36 cellular contexts compared by ENCODE assay signal in the genomic region with DNA sequence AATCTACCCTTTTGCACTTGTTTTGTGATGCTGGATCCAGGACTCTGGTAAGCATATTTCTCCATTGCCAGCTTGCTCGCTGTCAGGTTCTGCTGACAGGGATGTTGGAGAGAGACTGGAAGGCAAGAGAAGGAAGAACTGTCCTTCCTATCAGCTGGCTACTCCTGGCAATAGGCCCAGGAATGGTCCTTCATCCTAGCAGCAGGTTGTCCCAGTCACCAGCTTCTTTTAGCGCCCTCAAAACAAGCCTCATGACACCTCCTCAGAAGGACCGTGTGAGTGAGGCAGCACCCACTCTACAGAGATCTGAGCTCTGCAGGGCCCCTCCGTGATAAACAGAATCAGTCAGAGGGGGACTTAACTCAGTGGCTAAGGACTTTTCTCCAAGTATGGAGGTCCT. TPM values are rescaled to one million over a fixed set of nuclear protein-coding genes. Genes with fewer than 3 reads are reported as not detected.
"Had no signal": no experiment of that assay in that cellular context is flagged by ENCODE, and none has a peak within 500 bp of the region (broad histone marks: within the 10 kb centered on the region; RNA-seq: fewer than 3 reads in every experiment).

No MANE protein-coding gene starts in this region.

- H3K4me3 ChIP-seq: ascending aorta, cardiac muscle cell, PC-9, SJCRH30, SK-N-MC had no signal

- DNase-seq: activated CD4-positive, alpha-beta T cell treated with anti-CD3 and anti-CD28 coated beads, Interleukin-2, amount 10 ng/mL, durations not matched to agents 24 days and 14 days; activated CD4-positive, alpha-beta T cell treated with anti-CD3 and anti-CD28 coated beads, Interleukin-2, amount 50 U/mL, for 4 hours; activated CD8-positive, alpha-beta T cell treated with anti-CD3 and anti-CD28 coated beads for 36 hours; activated effector memory CD4-positive, alpha-beta T cell treated with anti-CD3 and anti-CD28 coated beads, Interleukin-2, amount 50 U/mL, for 16 hours; activated naive CD4-positive, alpha-beta T cell; activated naive CD8-positive, alpha-beta T cell treated with anti-CD3 and anti-CD28 coated beads, Interleukin-2, amount 10 ng/mL, durations not matched to agents 7 days and 5 days; activated T-cell treated with anti-CD3 and anti-CD28 coated beads, Interleukin-2, amount 50 U/mL, for 1 hour; activated T-cell treated with anti-CD3 and anti-CD28 coated beads, Interleukin-2, amount 50 U/mL, for 72 hours; amygdala; Karpas-422; KBM-7; NCI-H1048; NCI-H1105 treated with DMSO at 0.1 percent for 48 hours; NCI-H1436; NCI-H1694; NCI-H1930; NCI-H2081 treated with DMSO at 0.1 percent for 48 hours; NCI-H345; NCI-H524 treated with DMSO at 0.1 percent for 48 hours; PC-9; SHP77; SJCRH30; T1000 had no signal

- H3K36me3 Mint-ChIP-seq: activated naive CD4-positive, alpha-beta T cell treated with anti-CD3 and anti-CD28 coated beads, Interleukin-2, amount 50 U/mL, for 24 hours; activated naive CD8-positive, alpha-beta T cell treated with anti-CD3 and anti-CD28 coated beads, Interleukin-2, amount 10 ng/mL, durations not matched to agents 7 days and 5 days; IgD-negative memory B cell had no signal

- H3K27ac ChIP-seq: ascending aorta, cardiac muscle cell, PC-9, RWPE1, SJCRH30, SK-N-MC had no signal

- H3K27me3 Mint-ChIP-seq: activated naive CD4-positive, alpha-beta T cell treated with anti-CD3 and anti-CD28 coated beads, Interleukin-2, amount 50 U/mL, for 24 hours had no signal

- H3K36me3 ChIP-seq: ascending aorta, cardiac muscle cell, SJCRH30 had no signal

- H3K9me3 ChIP-seq: ascending aorta had no signal

- H3K4me3 Mint-ChIP-seq: activated CD4-positive, alpha-beta T cell treated with anti-CD3 and anti-CD28 coated beads, Interleukin-2, amount 10 ng/mL, durations not matched to agents 24 days and 14 days; activated CD8-positive, alpha-beta T cell treated with anti-CD3 and anti-CD28 coated beads for 36 hours; activated naive CD4-positive, alpha-beta T cell treated with anti-CD3 and anti-CD28 coated beads, Interleukin-2, amount 50 U/mL, for 24 hours; activated naive CD8-positive, alpha-beta T cell treated with anti-CD3 and anti-CD28 coated beads, Interleukin-2, amount 10 ng/mL, durations not matched to agents 7 days and 5 days; activated T-cell treated with anti-CD3 and anti-CD28 coated beads, Interleukin-2, amount 50 U/mL, for 72 hours; activated T-helper 17 cell treated with anti-CD3 and anti-CD28 coated beads, Interleukin-2, amount 50 U/mL, for 72 hours; IgD-negative memory B cell had no signal

- H3K27me3 ChIP-seq: ascending aorta had no signal

- H3K4me1 ChIP-seq: ascending aorta, SJCRH30 had no signal

- ATAC-seq: activated CD8-positive, alpha-beta T cell treated with anti-CD3 and anti-CD28 coated beads for 36 hours; activated T-cell treated with anti-CD3 and anti-CD28 coated beads, Interleukin-2, amount 50 U/mL, for 72 hours; activated T-helper 17 cell treated with anti-CD3 and anti-CD28 coated beads, Interleukin-2, amount 50 U/mL, for 72 hours had no signal

- H3K9me3 Mint-ChIP-seq: activated CD4-positive, alpha-beta T cell treated with anti-CD3 and anti-CD28 coated beads, Interleukin-2, amount 10 ng/mL, durations not matched to agents 24 days and 14 days; activated CD8-positive, alpha-beta T cell treated with anti-CD3 and anti-CD28 coated beads for 36 hours; activated naive CD4-positive, alpha-beta T cell treated with anti-CD3 and anti-CD28 coated beads, Interleukin-2, amount 50 U/mL, for 24 hours; activated naive CD8-positive, alpha-beta T cell treated with anti-CD3 and anti-CD28 coated beads, Interleukin-2, amount 10 ng/mL, durations not matched to agents 7 days and 5 days; activated T-cell treated with anti-CD3 and anti-CD28 coated beads, Interleukin-2, amount 50 U/mL, for 72 hours; activated T-helper 17 cell treated with anti-CD3 and anti-CD28 coated beads, Interleukin-2, amount 50 U/mL, for 72 hours had no signal

- H3K27ac Mint-ChIP-seq: activated CD4-positive, alpha-beta T cell treated with anti-CD3 and anti-CD28 coated beads, Interleukin-2, amount 10 ng/mL, durations not matched to agents 24 days and 14 days; activated CD8-positive, alpha-beta T cell treated with anti-CD3 and anti-CD28 coated beads for 36 hours; activated naive CD4-positive, alpha-beta T cell treated with anti-CD3 and anti-CD28 coated beads, Interleukin-2, amount 50 U/mL, for 24 hours; activated naive CD8-positive, alpha-beta T cell treated with anti-CD3 and anti-CD28 coated beads, Interleukin-2, amount 10 ng/mL, durations not matched to agents 7 days and 5 days; activated T-cell treated with anti-CD3 and anti-CD28 coated beads, Interleukin-2, amount 50 U/mL, for 72 hours; activated T-helper 17 cell treated with anti-CD3 and anti-CD28 coated beads, Interleukin-2, amount 50 U/mL, for 72 hours; IgD-negative memory B cell had no signal

RNA-seq across cellular contexts. Expression of a gene that starts 33.1 kb away (rescaled TPM):
- total RNA-seq: activated CD4-positive, alpha-beta T cell treated with anti-CD3 and anti-CD28 coated beads, Interleukin-2, amount 10 ng/mL, durations not matched to agents 24 days and 14 days; activated CD8-positive, alpha-beta memory T cell treated with anti-CD3 and anti-CD28 coated beads for 36 hours; activated CD8-positive, alpha-beta T cell treated with anti-CD3 and anti-CD28 coated beads for 36 hours; activated naive CD8-positive, alpha-beta T cell treated with anti-CD3 and anti-CD28 coated beads, Interleukin-2, amount 10 ng/mL, durations not matched to agents 7 days and 5 days; activated T-cell treated with anti-CD3 and anti-CD28 coated beads, Interleukin-2, amount 50 U/mL, for 72 hours; activated T-helper 17 cell treated with anti-CD3 and anti-CD28 coated beads, Interleukin-2, amount 50 U/mL, for 72 hours; ascending aorta; cardiac muscle cell; MCF 10A; NCI-H460; OCI-LY7; SJCRH30; T-helper 1 cell treated with Interleukin-12 subunit alpha and Interleukin-12 subunit beta and Interleukin-4 antibody, amounts not matched to agents 30 ng/mL and 1 ng/mL, for 36 hours; T-helper 2 cell treated with Interferon-gamma antibody and Interleukin-4, amounts not matched to agents 100 ng/mL and 5 ng/mL, for 36 hours had no signal

RNA-seq across cellular contexts. Expression of a gene that starts 41.8 kb away (rescaled TPM):
- total RNA-seq: activated CD4-positive, alpha-beta T cell treated with anti-CD3 and anti-CD28 coated beads, Interleukin-2, amount 10 ng/mL, durations not matched to agents 24 days and 14 days; activated naive CD8-positive, alpha-beta T cell treated with anti-CD3 and anti-CD28 coated beads, Interleukin-2, amount 10 ng/mL, durations not matched to agents 7 days and 5 days; activated T-helper 17 cell treated with anti-CD3 and anti-CD28 coated beads, Interleukin-2, amount 50 U/mL, for 72 hours; NCI-H460; OCI-LY7; T-helper 1 cell treated with Interleukin-12 subunit alpha and Interleukin-12 subunit beta and Interleukin-4 antibody, amounts not matched to agents 30 ng/mL and 1 ng/mL, for 36 hours had no signal
